Comparison of ENCODE assay signal across 8 cellular contexts in the genomic region with DNA sequence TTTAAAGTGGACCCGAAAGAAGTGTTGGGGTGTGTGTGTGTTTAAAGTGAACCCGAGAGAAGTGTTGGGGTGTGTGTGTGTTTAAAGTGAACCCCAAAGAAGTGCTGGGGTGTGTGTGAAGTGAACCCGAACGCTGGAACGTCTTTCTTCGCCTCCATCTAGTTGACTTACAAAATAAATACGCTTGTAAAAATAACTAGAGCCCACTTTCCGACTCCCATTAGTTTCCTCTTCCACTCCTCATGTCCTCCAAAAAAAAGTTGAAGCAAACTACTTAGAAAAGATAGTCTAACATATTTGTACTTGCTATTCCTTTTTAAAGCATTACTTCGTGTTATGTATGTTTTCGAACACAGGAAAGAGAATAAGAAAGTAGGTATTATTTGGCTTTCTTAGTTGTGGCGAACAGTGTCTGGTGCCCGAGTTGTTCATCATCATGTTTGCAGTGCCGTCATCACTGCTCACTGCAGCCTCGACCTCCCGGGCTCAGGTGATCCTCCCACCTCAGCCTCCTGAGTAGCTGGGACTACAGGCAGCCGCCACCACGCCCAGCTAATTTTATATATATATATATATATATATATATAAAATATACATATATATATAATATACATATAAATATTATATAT. TPM values are rescaled to one million over a fixed set of nuclear protein-coding genes. Genes with fewer than 3 reads are reported as not detected.
DNase-seq lines count a peak whose midpoint lies in the region; ATAC-seq and TF ChIP-seq lines count a peak whose summit lies in the region.

No MANE protein-coding gene starts in this region.

- no peaks in the 10 kb centered on the region for H3K36me3 ChIP-seq in NT2/D1 (ENCODE audit: insufficient read depth, insufficient read length, low read length)
- no peaks in the 10 kb centered on the region for H3K36me3 ChIP-seq in stomach

- H3K9me3 ChIP-seq in NT2/D1 (ENCODE audit: insufficient read depth, low read length) (no peaks in the 10 kb centered on the region), stomach (no peaks in the 10 kb centered on the region)

- TF ChIP-seq POLR2A in stomach (IDR thresholded peaks at IDR 0.05), result no peak

- H3K4me1 ChIP-seq in NT2/D1 (ENCODE audit: insufficient read depth, insufficient read length) (no peaks in the 10 kb centered on the region), stomach (peaks cover 10 to 50% (median 28%) of the 10 kb centered on the region in 4 donors)

- H3K27me3 ChIP-seq in NT2/D1 (ENCODE audit: insufficient read depth, insufficient read length) (peaks cover 15% of the 10 kb centered on the region), stomach (no peaks in the 10 kb centered on the region)

- TF ChIP-seq CTCF in stomach (IDR thresholded peaks at IDR 0.05), result no peak

- TF ChIP-seq EP300 in stomach (IDR thresholded peaks at IDR 0.05), result no peak

- ATAC-seq in GM18511 (IDR thresholded peaks at IDR 0.05; ENCODE audit: unreplicated experiment) (peak; percentile 2), GM18519 (IDR thresholded peaks at IDR 0.05; ENCODE audit: low FRiP score, unreplicated experiment) (no peak)

- H3K4me3 ChIP-seq in NT2/D1 (ENCODE audit: insufficient read length, low read depth) (peak overlapping the region; percentile 97), stomach (peak overlapping the region; percentile 57 to 81 (median 74))

- peak overlapping the region; percentile 99 for H3K9ac ChIP-seq in NT2/D1 (ENCODE audit: insufficient read length, low read depth)

- DNase-seq in NT2/D1 (ENCODE audit: low read depth, low spot score), result no peak
- DNase-seq in left kidney (ENCODE audit: low read depth, low spot score), result peak; percentile 46
- DNase-seq in stomach, result no peak
- no peak for DNase-seq in NCI-H187 (lab: John Stamatoyannopoulos, UW)
- DNase-seq in iPS-NIHi11 (ENCODE audit: low spot score), result no peak

- WGBS in adipose tissue, 3 donors, result 20 to 34% (median 27%) methylated on average over 17 of the region's 17 CpGs
- WGBS in stomach, 5 donors, result 22 to 27% (median 27%) methylated on average over 17 of the region's 17 CpGs

- H3K27ac ChIP-seq in adipose tissue (ENCODE audit: low read depth, low read length) (peak overlapping the region; percentile 3), stomach (peak overlapping the region; percentile 84 to 98 (median 94))

- intact Hi-C loops in stomach (cut with DNase I; ENCODE audit: low total_unique reads), result no loop called here

RNA-seq across cellular contexts. Expression of a gene that starts 1.1 kb away (rescaled TPM):
- polyA plus RNA-seq in adipose tissue (10 to 100 TPM in 2 of 3 donors, 1 to 10 TPM in 1; 7.2 to 16.5 (median 10.5) TPM), stomach (1 to 10 TPM; 5.9 to 6.7 (median 6.6) TPM)
- 100 to 1,000 TPM in 1 of 5 donors, 10 to 100 TPM in 4; 28.7 to 117 (median 47.3) TPM for total RNA-seq in stomach

RNA-seq across cellular contexts. Expression of a gene that starts 42.5 kb away (rescaled TPM):
- 10 to 100 TPM; 14.0 to 31.7 (median 20.2) TPM for polyA plus RNA-seq in adipose tissue
- total RNA-seq in stomach, result 10 to 100 TPM; 26.3 to 47.0 (median 38.5) TPM
- 10 to 100 TPM in 2 of 3 donors, 1 to 10 TPM in 1; 9.4 to 21.1 (median 15.5) TPM for polyA plus RNA-seq in stomach

RNA-seq across cellular contexts. Expression of a gene that starts 55.4 kb away (rescaled TPM):
- 1 to 10 TPM; 6.6 to 8.9 (median 7.8) TPM for polyA plus RNA-seq in adipose tissue
- 10 to 100 TPM; 15.2 to 96.8 (median 67.0) TPM for total RNA-seq in stomach
- polyA plus RNA-seq in stomach, result 1 to 10 TPM; 5.4 to 6.5 (median 6.1) TPM
